In the genomic region with DNA sequence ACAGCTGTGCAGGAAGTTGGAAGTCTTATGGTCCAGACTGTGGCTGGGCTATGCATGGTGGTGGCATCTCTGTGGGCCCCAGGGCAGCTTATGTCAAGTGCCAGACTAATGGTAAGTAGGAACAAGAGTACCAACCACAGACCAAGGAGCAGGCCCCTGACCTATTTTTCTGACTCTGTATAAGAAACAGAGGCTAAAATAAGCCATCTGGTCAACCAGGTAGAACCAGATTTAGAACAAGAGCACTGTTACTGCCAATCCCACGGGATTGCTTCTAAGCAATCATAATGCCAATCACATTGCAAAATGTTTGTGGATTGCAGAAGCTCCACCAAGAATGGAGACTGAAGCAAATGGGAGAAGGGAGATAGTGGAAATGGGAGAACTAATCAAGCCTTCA, we compare ENCODE assay signal across 15 cellular contexts.
"Had no signal": no experiment of that assay in that cellular context is flagged by ENCODE, and none has a peak within 500 bp of the region (broad histone marks: within the 10 kb centered on the region; RNA-seq: fewer than 3 reads in every experiment).

No MANE protein-coding gene starts in this region.

- H3K36me3 ChIP-seq: neutrophil, suprapubic skin had no signal

- ATAC-seq: activated CD8-positive, alpha-beta memory T cell treated with anti-CD3 and anti-CD28 coated beads, Interleukin-2, amount 10 ng/mL, durations not matched to agents 7 days and 5 days; left colon had no signal

- H3K9me3 ChIP-seq: neutrophil, suprapubic skin had no signal

- H3K4me3 Mint-ChIP-seq: activated CD8-positive, alpha-beta memory T cell treated with anti-CD3 and anti-CD28 coated beads, Interleukin-2, amount 10 ng/mL, durations not matched to agents 7 days and 5 days; activated naive CD4-positive, alpha-beta T cell treated with anti-CD3 and anti-CD28 coated beads for 36 hours had no signal

- H3K27me3 ChIP-seq: neutrophil, suprapubic skin had no signal

- H3K27me3 Mint-ChIP-seq: activated CD8-positive, alpha-beta memory T cell treated with anti-CD3 and anti-CD28 coated beads, Interleukin-2, amount 10 ng/mL, durations not matched to agents 7 days and 5 days had no signal

- H3K4me3 ChIP-seq: SK-N-MC, suprapubic skin had no signal

- H3K27ac ChIP-seq: neutrophil, SK-N-MC, suprapubic skin had no signal

- H3K27ac Mint-ChIP-seq: activated CD8-positive, alpha-beta memory T cell treated with anti-CD3 and anti-CD28 coated beads, Interleukin-2, amount 10 ng/mL, durations not matched to agents 7 days and 5 days; activated naive CD4-positive, alpha-beta T cell treated with anti-CD3 and anti-CD28 coated beads for 36 hours; activated T-helper 2 cell treated with anti-CD3 and anti-CD28 coated beads, Interferon-gamma antibody, Interleukin-2, Interleukin-4, amounts not matched to agents 10 μg/mL and 5 μg/mL and 100 μg/mL, durations not matched to agents 14 hours and 24 hours and 36 hours had no signal

- DNase-seq: activated CD4-positive, alpha-beta T cell treated with anti-CD3 and anti-CD28 coated beads, Interleukin-2, amount 50 U/mL, for 1 hour; activated CD8-positive, alpha-beta memory T cell treated with anti-CD3 and anti-CD28 coated beads, Interleukin-2, amount 10 ng/mL, durations not matched to agents 7 days and 5 days; activated naive CD4-positive, alpha-beta T cell treated with anti-CD3 and anti-CD28 coated beads for 36 hours; activated T-cell treated with anti-CD3 and anti-CD28 coated beads, Interleukin-2, amount 50 U/mL, for 1 hour; effector CD8-positive, alpha-beta T cell; foreskin melanocyte; left colon; midbrain; retina; stimulated activated CD4-positive, alpha-beta T cell treated with anti-CD3 and anti-CD28 coated beads, Interleukin-4, amount 100 ng/mL, for 1 hour; T-helper 9 cell had no signal
